8 cellular contexts compared by ENCODE assay signal in genomic region chr19:1512671-1513491, GRCh38. TPM values are rescaled to one million over a fixed set of nuclear protein-coding genes. Genes with fewer than 3 reads are reported as not detected.
A peak's percentile ranks its signal among the peaks of the same experiment; 100 is the strongest.
DNase-seq lines count a peak whose midpoint lies in the region; ATAC-seq lines count a peak whose summit lies in the region.

TSS of gene ADAMTSL5 (minus strand) at chr19:1513019. CDS start at chr19:1510943, 2,076 bp downstream.

- no peak for ATAC-seq in HG03280 (IDR thresholded peaks at IDR 0.05; ENCODE audit: unreplicated experiment)

- peak within 1 kb of the TSS; percentile 84 for H3K27ac ChIP-seq in SJSA1

- H3K4me3 ChIP-seq in SJSA1 = peak within 1 kb of the TSS; percentile 64

- H3K27me3 ChIP-seq in SJSA1 (replicated peaks) = no peaks in the 10 kb centered on the region; the same call in 1 of the 2 replicates

- peaks cover 17% of the 10 kb centered on the region for H3K4me1 ChIP-seq in SJSA1 (replicated peaks)

- no peaks in the 10 kb centered on the region for H3K36me3 ChIP-seq in SJSA1

- DNase-seq in GM19238 (ENCODE audit: insufficient read length, low spot score) (peak; percentile 73), SJSA1 (ENCODE audit: low read depth in 1 of 2, low spot score in 2 of 2) (peak; percentile 53 to 71), hepatic stellate cell (ENCODE audit: low spot score) (peak; percentile 73), DMS79 treated with DMSO at 0.1 percent for 48 hours (lab: John Stamatoyannopoulos, UW) (no peak), medulla oblongata (ENCODE audit: extremely low spot score) (no peak)
- peak; percentile 72 for DNase-seq in activated naive CD4-positive, alpha-beta T cell treated with anti-CD3 and anti-CD28 coated beads, Interleukin-2, amount 50 U/mL, for 16 hours
- DNase-seq in stimulated activated CD4-positive, alpha-beta T cell treated with anti-CD3 and anti-CD28 coated beads, Interleukin-15, amount 100 ng/mL, for 1 hour (ENCODE audit: low read depth in 1 of 2, low spot score in 1 of 2) = peak; percentile 38 to 52

- peaks cover 5% of the 10 kb centered on the region; the same call in 1 of the 2 replicates for H3K9me3 ChIP-seq in SJSA1 (replicated peaks)

RNA-seq across cellular contexts. Expression of gene ADAMTSL5, which starts in this region (rescaled TPM):
- total RNA-seq in SJSA1 (2014; rRNA removed; shearing (Covaris generic)) = 2.6 and 4.0 TPM in 2 replicates

Comparison
In these comparisons a context has a peak if more than half of its experiments do, and no peak if none do; other contexts are left out.
1. DNase-seq: peak in GM19238 (single experiment), SJSA1 (2 of 2), activated naive CD4-positive, alpha-beta T cell treated with anti-CD3 and anti-CD28 coated beads, Interleukin-2, amount 50 U/mL, for 16 hours (single experiment), hepatic stellate cell (single experiment) and stimulated activated CD4-positive, alpha-beta T cell treated with anti-CD3 and anti-CD28 coated beads, Interleukin-15, amount 100 ng/mL, for 1 hour (2 of 2); none in DMS79 treated with DMSO at 0.1 percent for 48 hours (single experiment) and medulla oblongata (single experiment).